Comparison of ENCODE assay signal across 12 cellular contexts in genomic region chr11:3162410-3163240, GRCh38. TPM values are rescaled to one million over a fixed set of nuclear protein-coding genes. Genes with fewer than 3 reads are reported as not detected.
DNase-seq lines count a peak whose midpoint lies in the region; ATAC-seq and TF ChIP-seq lines count a peak whose summit lies in the region.
"Had no signal": no experiment of that assay in that cellular context is flagged by ENCODE, and none has a peak within 500 bp of the region (broad histone marks: within the 10 kb centered on the region; RNA-seq: fewer than 3 reads in every experiment).

No MANE protein-coding gene starts in this region.

- 64% methylated on average over 21 of the region's 21 CpGs for WGBS in prostate gland

- ATAC-seq in HG03097 (IDR thresholded peaks at IDR 0.05; ENCODE audit: low FRiP score, unreplicated experiment): no peak
- ATAC-seq: stimulated activated naive CD8-positive, alpha-beta T cell treated with anti-CD3 and anti-CD28 coated beads, Interleukin-15, amount 100 ng/mL, for 72 hours had no signal

- no peaks in the 10 kb centered on the region for H3K36me3 ChIP-seq in BLaER1 treated with 17β-estradiol and CSF1 and Interleukin-3, amounts not matched to agents 10 nM and 100 nM
- no peaks in the 10 kb centered on the region for H3K36me3 ChIP-seq in left ventricle myocardium inferior
- H3K36me3 ChIP-seq in prostate gland: no peaks in the 10 kb centered on the region

- TF ChIP-seq POLR2A in prostate gland (IDR thresholded peaks at IDR 0.05): no peak

- peak overlapping the region in 6 of 11 experiments; percentile 9 to 47 (median 22); a peak in 6 of 22 replicates for H3K9ac ChIP-seq in BLaER1 treated with 17β-estradiol and CSF1 and Interleukin-3, amounts not matched to agents 10 nM and 100 nM

- DNase-seq in RWPE1 (ENCODE audit: low spot score) (no peak), left ventricle myocardium inferior (peak; percentile 18), prostate gland (ENCODE audit: low spot score) (no peak), NCI-H1105 (lab: John Stamatoyannopoulos, UW) (no peak), AG20443 (ENCODE audit: low spot score) (no peak), OCI-M2 (lab: John Stamatoyannopoulos, UW; ENCODE audit: unreplicated experiment) (no peak)
- DNase-seq: Caco-2; dermis blood vessel endothelial cell; stimulated activated naive CD8-positive, alpha-beta T cell treated with anti-CD3 and anti-CD28 coated beads, Interleukin-15, amount 100 ng/mL, for 72 hours; SW 1271 had no signal

- peak overlapping the region in 2 of 10 experiments; percentile 14 to 31; a peak in 1 of 20 replicates for H3K4me3 ChIP-seq in BLaER1 treated with 17β-estradiol and CSF1 and Interleukin-3, amounts not matched to agents 10 nM and 100 nM
- H3K4me3 ChIP-seq in left ventricle myocardium inferior (peak overlapping the region; percentile 88), prostate gland (no peak overlapping the region)

- H3K4me1 ChIP-seq in BLaER1 treated with 17β-estradiol and CSF1 and Interleukin-3, amounts not matched to agents 10 nM and 100 nM: peaks cover 59 to 93% (median 91%) of the 10 kb centered on the region in 10 experiments
- H3K4me1 ChIP-seq in left ventricle myocardium inferior (peaks cover 85% of the 10 kb centered on the region), prostate gland (replicated peaks) (peaks cover 14% of the 10 kb centered on the region)
- H3K4me1 ChIP-seq: Caco-2 had no signal

- no peak for TF ChIP-seq CTCF in RWPE1 (conservative IDR thresholded peaks at IDR 0.05; ENCODE audit: low read depth)
- no peak for TF ChIP-seq CTCF in left ventricle myocardium inferior (IDR thresholded peaks at IDR 0.05; ENCODE audit: borderline replicate concordance)
- no peak for TF ChIP-seq CTCF in prostate gland (IDR thresholded peaks at IDR 0.05)

- CTCF ChIA-PET in RWPE1 (lab: Yijun Ruan, JAX): interaction anchor here (0.5 to 1.1 kb wide), 3 partner anchors 33 to 83 kb away, joined by 3 to 5 read pairs (median 3); no protein-coding TSS in a partner anchor

- H4K20me1 ChIP-seq in BLaER1 treated with 17β-estradiol and CSF1 and Interleukin-3, amounts not matched to agents 10 nM and 100 nM: peaks cover 59 to 86% (median 67%) of the 10 kb centered on the region in 11 experiments; a peak in 21 of 22 replicates

- POLR2A ChIA-PET in RWPE1 (lab: Yijun Ruan, JAX; ENCODE audit: low non-redundant PET): no interaction called here

- H3K27me3 ChIP-seq in BLaER1 treated with 17β-estradiol and CSF1 and Interleukin-3, amounts not matched to agents 10 nM and 100 nM: peaks cover 0 to 18% (median 0%) of the 10 kb centered on the region in 11 experiments; a peak in 8 of 22 replicates
- H3K27me3 ChIP-seq in left ventricle myocardium inferior (ENCODE audit: low read depth): no peaks in the 10 kb centered on the region
- no peaks in the 10 kb centered on the region for H3K27me3 ChIP-seq in prostate gland (replicated peaks; ENCODE audit: insufficient read depth)

- H3K27ac ChIP-seq in BLaER1 treated with 17β-estradiol and CSF1 and Interleukin-3, amounts not matched to agents 10 nM and 100 nM: no peak overlapping the region
- peak overlapping the region; percentile 77 for H3K27ac ChIP-seq in RWPE1
- peak overlapping the region; percentile 93 for H3K27ac ChIP-seq in left ventricle myocardium inferior (replicated peaks)
- H3K27ac ChIP-seq in prostate gland: peak overlapping the region; percentile 77

- intact Hi-C loops in left ventricle myocardium inferior (cut with micrococcal nuclease) (no loop called here), prostate gland (cut with DNase I) (no loop called here)

- H3K9me3 ChIP-seq in BLaER1 treated with 17β-estradiol and CSF1 and Interleukin-3, amounts not matched to agents 10 nM and 100 nM (replicated peaks in 1 of 11): no peaks in the 10 kb centered on the region
- no peaks in the 10 kb centered on the region for H3K9me3 ChIP-seq in left ventricle myocardium inferior (replicated peaks)
- no peaks in the 10 kb centered on the region for H3K9me3 ChIP-seq in prostate gland
- H3K9me3 ChIP-seq: Caco-2 had no signal

- H3K4me2 ChIP-seq in BLaER1 treated with 17β-estradiol and CSF1 and Interleukin-3, amounts not matched to agents 10 nM and 100 nM: peak overlapping the region; percentile 19 to 99 (median 98); a peak in 20 of 22 replicates

RNA-seq across cellular contexts. Expression of gene OSBPL5, which starts 2.5 kb away (rescaled TPM):
- total RNA-seq in left ventricle myocardium inferior (11.4 TPM), prostate gland (10 to 100 TPM; 35.0 to 50.7 TPM)

RNA-seq across cellular contexts. Expression of gene MRGPRG, which starts 56.0 kb away (rescaled TPM):
- not detected for total RNA-seq in left ventricle myocardium inferior
- total RNA-seq in prostate gland: 1 to 10 TPM in 1 of 2 donors, not detected in 1; 2.7 TPM
- total RNA-seq: Caco-2, dermis blood vessel endothelial cell had no signal

Comparison
In these comparisons a context has a peak if more than half of its experiments do, and no peak if none do; other contexts are left out.
1. H3K27ac ChIP-seq: peak in RWPE1 (single experiment), left ventricle myocardium inferior (single experiment) and prostate gland (2 of 2); none in BLaER1 treated with 17β-estradiol and CSF1 and Interleukin-3, amounts not matched to agents 10 nM and 100 nM (0 of 11).